11 cellular contexts compared by ENCODE assay signal in genomic region chr3:36989000-36989399, GRCh38. TPM values are rescaled to one million over a fixed set of nuclear protein-coding genes. Genes with fewer than 3 reads are reported as not detected.
DNase-seq lines count a peak whose midpoint lies in the region; TF ChIP-seq lines count a peak whose summit lies in the region.
"Had no signal": no experiment of that assay in that cellular context is flagged by ENCODE, and none has a peak within 500 bp of the region (broad histone marks: within the 10 kb centered on the region; RNA-seq: fewer than 3 reads in every experiment).

No MANE protein-coding gene starts in this region.

- H3K27me3 ChIP-seq in HL-60 (ENCODE audit: insufficient read depth, poor library complexity, severe bottlenecking) (no peaks in the 10 kb centered on the region), mammary epithelial cell (ENCODE audit: insufficient read depth, low read length) (no peaks in the 10 kb centered on the region), neural cell (ENCODE audit: insufficient read depth, low read depth, low read length) (no peaks in the 10 kb centered on the region)
- H3K27me3 ChIP-seq: adrenal gland had no signal

- H3K27ac ChIP-seq in HL-60 (replicated peaks) = no peak overlapping the region
- no peak overlapping the region for H3K27ac ChIP-seq in mammary epithelial cell (ENCODE audit: insufficient read depth, low read depth, low read length)
- no peak overlapping the region for H3K27ac ChIP-seq in neural cell (ENCODE audit: low read length)
- H3K27ac ChIP-seq: adrenal gland had no signal

- TF ChIP-seq CTCF in HL-60 (IDR thresholded peaks at IDR 0.05; ENCODE audit: insufficient read depth, low read length) = no peak
- TF ChIP-seq CTCF in mammary epithelial cell (conservative IDR thresholded peaks at IDR 0.05 in 1 of 2, IDR thresholded peaks at IDR 0.05 in 1 of 2; ENCODE audit: extremely low read depth in 1 of 2, insufficient read depth in 1 of 2, low read depth in 1 of 2, low read length in 2 of 2) = no peak
- no peak for TF ChIP-seq CTCF in neural cell (IDR thresholded peaks at IDR 0.05; ENCODE audit: poor library complexity, severe bottlenecking)
- no peak for TF ChIP-seq CTCF in GM13977 (IDR thresholded peaks at IDR 0.05; ENCODE audit: extremely low read depth, insufficient read depth, missing control alignments)

- H3K4me3 ChIP-seq in HL-60 (replicated peaks; ENCODE audit: insufficient read depth, low read length) = peak overlapping the region; percentile 25
- H3K4me3 ChIP-seq in mammary epithelial cell (replicated peaks in 1 of 3; ENCODE audit: insufficient read depth in 1 of 3, low read depth in 2 of 3, low read length in 3 of 3) = peak overlapping the region in 2 of 3 experiments; percentile 88 to 98
- H3K4me3 ChIP-seq in neural cell (ENCODE audit: low read length) = peak overlapping the region; percentile 82

- H3K4me2 ChIP-seq in mammary epithelial cell (ENCODE audit: insufficient read depth, low read depth, low read length) (peak overlapping the region; percentile 93), neural cell (ENCODE audit: low read length) (peak overlapping the region; percentile 82)

- H2AFZ ChIP-seq in mammary epithelial cell (ENCODE audit: low read depth, low read length) (no peak overlapping the region), neural cell (ENCODE audit: low read depth, low read length) (no peak overlapping the region)

- dilution Hi-C loops in mammary epithelial cell (cut with HindIII; ENCODE audit: low sequenced_read_pairs) = no loop called here

- TF ChIP-seq EP300 in neural cell (conservative IDR thresholded peaks at IDR 0.05; ENCODE audit: poor library complexity, severe bottlenecking) = no peak

- no TSS peak for BruUV-seq in mammary epithelial cell (replicated peaks; lab: Mats Ljungman, UMichigan)

- 42% methylated on average over 3 of the region's 3 CpGs for WGBS in mammary epithelial cell (ENCODE audit: low coverage, missing lambda C conversion rate)

- H3K9ac ChIP-seq in mammary epithelial cell (ENCODE audit: insufficient read depth, low read length) (no peak overlapping the region), neural cell (ENCODE audit: low read length) (no peak overlapping the region)

- in situ Hi-C loops in mammary epithelial cell (cut with MboI; ENCODE audit: low sequenced_read_pairs in 2 of 2) (loop anchor here in 1 of 2 donors (25.0 kb wide), 1 partner anchor 252 kb away; no protein-coding TSS in a partner anchor), GM13977 (cut with MboI; ENCODE audit: low pct_unique_long_range_greater_than_20kb, low sequenced_read_pairs, unreplicated experiment) (no loop called here)

- TF ChIP-seq RAD21 in neural cell (conservative IDR thresholded peaks at IDR 0.05) = no peak

- H3K9me3 ChIP-seq in mammary epithelial cell (replicated peaks; ENCODE audit: insufficient read depth, low read length) (no peaks in the 10 kb centered on the region), neural cell (ENCODE audit: low read length) (no peaks in the 10 kb centered on the region)
- H3K9me3 ChIP-seq: adrenal gland had no signal

- CTCF ChIA-PET in mammary epithelial cell (lab: Charles Lee; ENCODE audit: low non-redundant PET) = no interaction called here

- H4K20me1 ChIP-seq in mammary epithelial cell (ENCODE audit: insufficient read depth, low read length) (no peaks in the 10 kb centered on the region), neural cell (ENCODE audit: insufficient read depth) (no peaks in the 10 kb centered on the region)

- H3K79me2 ChIP-seq in mammary epithelial cell (ENCODE audit: insufficient read depth, low read length) (peaks cover 57% of the 10 kb centered on the region), neural cell (replicated peaks; ENCODE audit: insufficient read depth, low read length) (peaks cover 46% of the 10 kb centered on the region)

- H3K9me2 ChIP-seq in neural cell (ENCODE audit: insufficient read depth, low read length) = no peaks in the 10 kb centered on the region

- intact Hi-C loops in mammary epithelial cell (cut with micrococcal nuclease) = loop anchor here (2.0 kb wide), 1 partner anchor 16 kb away; no protein-coding TSS in a partner anchor

- peak; percentile 72 for DNase-seq in CD1c-positive myeloid dendritic cell (ENCODE audit: extremely low spot score)
- DNase-seq in HL-60 (ENCODE audit: low read depth in 1 of 2, low spot score in 1 of 2) = peak; percentile 30 to 41
- DNase-seq in mammary epithelial cell = no peak
- DNase-seq in GOT3 (lab: John Stamatoyannopoulos, UW) = no peak
- DNase-seq in activated effector memory CD4-positive, alpha-beta T cell treated with Interleukin-2 at 50 U/mL for 16 hours = no peak
- DNase-seq in GM13977 (ENCODE audit: low spot score) = no peak
- no peak for DNase-seq in dedifferentiated amniotic fluid mesenchymal stem cell (ENCODE audit: extremely low spot score)
- DNase-seq: adrenal gland, DMS79, NCI-H1105 treated with DMSO at 0.1 percent for 48 hours had no signal

- H3K36me3 ChIP-seq in mammary epithelial cell (ENCODE audit: insufficient read depth, low read length) = peaks cover 18% of the 10 kb centered on the region
- H3K36me3 ChIP-seq in neural cell (ENCODE audit: insufficient read depth, low read length) = peaks cover 11% of the 10 kb centered on the region

- H3K4me1 ChIP-seq in mammary epithelial cell (ENCODE audit: insufficient read depth, low read length) = peaks cover 19% of the 10 kb centered on the region

- no peaks in the 10 kb centered on the region for H3F3A ChIP-seq in neural cell (ENCODE audit: insufficient read depth, low read length, poor library complexity, severe bottlenecking)

TF ChIP-seq in neural cell, 6 proteins besides CTCF, POLR2A, EP300 and RAD21:
- TF ChIP-seq POLR2AphosphoS5 (IDR thresholded peaks at IDR 0.05) = no peak
- no peak for TF ChIP-seq REST (IDR thresholded peaks at IDR 0.05; ENCODE audit: borderline replicate concordance)
- no peak for TF ChIP-seq EZH2 (IDR thresholded peaks at IDR 0.05; ENCODE audit: borderline replicate concordance, insufficient read depth, low read length, poor library complexity, severe bottlenecking)
- TF ChIP-seq MXI1 (conservative IDR thresholded peaks at IDR 0.05; ENCODE audit: poor library complexity, severe bottlenecking) = no peak
- TF ChIP-seq TAF1 (IDR thresholded peaks at IDR 0.05; ENCODE audit: low read depth) = no peak
- TF ChIP-seq SMC3 (conservative IDR thresholded peaks at IDR 0.05; ENCODE audit: poor library complexity) = no peak

RNA-seq across cellular contexts. Expression of gene EPM2AIP1, which starts 3.9 kb away (rescaled TPM):
- total RNA-seq in mammary epithelial cell = 10 to 100 TPM; 10.8 to 16.5 TPM
- polyA plus RNA-seq in mammary epithelial cell (3.7 TPM), neural cell (38.1 and 41.4 TPM in 2 replicates)
- polyA minus RNA-seq in mammary epithelial cell (4.1 TPM), neural cell (88.2 and 90.3 TPM in 2 replicates)

RNA-seq across cellular contexts. Expression of gene MLH1, which starts 4.3 kb away (rescaled TPM):
- total RNA-seq in mammary epithelial cell = 10 to 100 TPM; 28.3 to 41.8 TPM
- polyA plus RNA-seq in mammary epithelial cell (36.8 TPM), neural cell (73.7 and 76.1 TPM in 2 replicates)
- polyA minus RNA-seq in mammary epithelial cell (164 TPM), neural cell (66.4 and 74.0 TPM in 2 replicates)

RNA-seq across cellular contexts. Expression of gene TRANK1, which starts 44.1 kb away (rescaled TPM):
- total RNA-seq in mammary epithelial cell = 1 to 10 TPM; 1.4 to 3.0 TPM
- 0.09 TPM for polyA plus RNA-seq in mammary epithelial cell
- polyA minus RNA-seq in mammary epithelial cell = not detected
- 11.6 and 15.5 TPM in 2 replicates for polyA plus RNA-seq in neural cell
- 29.0 and 30.3 TPM in 2 replicates for polyA minus RNA-seq in neural cell

Comparison
In these comparisons a context has a peak if more than half of its experiments do, and no peak if none do; other contexts are left out.
1. DNase-seq: peak in CD1c-positive myeloid dendritic cell (single experiment) and HL-60 (2 of 2); none in mammary epithelial cell (single experiment), GOT3 (single experiment), activated effector memory CD4-positive, alpha-beta T cell treated with Interleukin-2 at 50 U/mL for 16 hours (single experiment), GM13977 (single experiment) and dedifferentiated amniotic fluid mesenchymal stem cell (single experiment).
2. H3K4me3 ChIP-seq: peak in every context shown above with its lines; median percentile 93 in mammary epithelial cell; 82 in neural cell; 25 in HL-60.
3. RNA of gene TRANK1, which starts 44.1 kb away (polyA plus RNA-seq): 11.6 to 15.5 TPM in neural cell; 0.09 TPM in mammary epithelial cell (single experiment); every median in the first group is over 10 times any median in the second.